Comparison of ENCODE assay signal across 1 cellular context in the genomic region with DNA sequence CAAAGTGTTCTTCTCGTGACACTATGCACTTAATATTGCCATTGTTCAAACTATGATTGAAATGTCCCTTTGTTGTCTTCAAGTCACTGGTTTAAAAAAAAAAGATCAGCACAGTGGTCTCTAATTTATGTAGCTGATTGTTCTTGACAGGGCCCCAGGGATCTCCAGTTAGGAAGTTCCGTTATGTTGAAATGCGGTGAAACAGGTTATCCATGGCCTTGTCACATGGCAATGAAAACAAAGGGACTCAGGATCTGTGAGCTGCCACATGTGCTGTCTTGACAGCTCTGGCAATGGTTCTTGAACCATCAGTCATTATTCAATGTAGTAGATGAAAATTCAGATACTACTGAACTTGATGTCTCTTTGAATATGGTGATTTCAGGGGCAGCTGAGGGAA.
TF ChIP-seq lines count a peak whose summit lies in the region.

No MANE protein-coding gene starts in this region.

TF ChIP-seq in H1, 55 proteins besides CTCF, POLR2A, EP300 and RAD21:
- TF ChIP-seq, protein P1, sequence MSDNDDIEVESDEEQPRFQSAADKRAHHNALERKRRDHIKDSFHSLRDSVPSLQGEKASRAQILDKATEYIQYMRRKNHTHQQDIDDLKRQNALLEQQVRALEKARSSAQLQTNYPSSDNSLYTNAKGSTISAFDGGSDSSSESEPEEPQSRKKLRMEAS (IDR thresholded peaks at IDR 0.05) = peak; percentile 69
- TF ChIP-seq PHF8 (conservative IDR thresholded peaks at IDR 0.05; ENCODE audit: low read depth, low read length) = no peak
